In genomic region chr18:70578480-70578879, GRCh38 we compare ENCODE assay signal across 14 cellular contexts.
A peak's percentile ranks its signal among the peaks of the same experiment; 100 is the strongest.
DNase-seq lines count a peak whose midpoint lies in the region; ATAC-seq and TF ChIP-seq lines count a peak whose summit lies in the region.
"Had no signal": no experiment of that assay in that cellular context is flagged by ENCODE, and none has a peak within 500 bp of the region (broad histone marks: within the 10 kb centered on the region; RNA-seq: fewer than 3 reads in every experiment).

No MANE protein-coding gene starts in this region.

- no peak overlapping the region for H3K14ac ChIP-seq in neuronal stem cell (ENCODE audit: low read length)

- no peaks in the 10 kb centered on the region for H3K4me1 Mint-ChIP-seq in activated CD8-positive, alpha-beta T cell treated with anti-CD3 and anti-CD28 coated beads for 36 hours (ENCODE audit: low read depth)
- no peaks in the 10 kb centered on the region for H3K4me1 Mint-ChIP-seq in activated CD8-positive, alpha-beta T cell treated with anti-CD3 and anti-CD28 coated beads, Interleukin-2, amount 10 ng/mL, durations not matched to agents 7 days and 5 days (ENCODE audit: low read depth)
- no peaks in the 10 kb centered on the region for H3K4me1 Mint-ChIP-seq in WTC11
- H3K4me1 Mint-ChIP-seq: activated CD8-positive, alpha-beta memory T cell treated with anti-CD3 and anti-CD28 coated beads, Interleukin-2, amount 10 ng/mL, durations not matched to agents 7 days and 5 days had no signal

- H2BK15ac ChIP-seq in neuronal stem cell (ENCODE audit: low read length), result no peak overlapping the region

- no peaks in the 10 kb centered on the region for H3K79me1 ChIP-seq in neuronal stem cell (ENCODE audit: low read depth, low read length)

- no peak overlapping the region for H4K8ac ChIP-seq in neuronal stem cell (ENCODE audit: low read depth, low read length)

- no peaks in the 10 kb centered on the region for H3K9me3 Mint-ChIP-seq in activated CD8-positive, alpha-beta T cell treated with anti-CD3 and anti-CD28 coated beads for 36 hours
- peaks cover 7% of the 10 kb centered on the region for H3K9me3 Mint-ChIP-seq in activated CD8-positive, alpha-beta T cell treated with anti-CD3 and anti-CD28 coated beads, Interleukin-2, amount 10 ng/mL, durations not matched to agents 7 days and 5 days (ENCODE audit: insufficient read depth)
- H3K9me3 Mint-ChIP-seq in WTC11, result peaks cover 82% of the 10 kb centered on the region

- H3K27me3 ChIP-seq in neuronal stem cell (ENCODE audit: control insufficient read depth in 3 of 3, insufficient read depth in 3 of 3, low read depth in 1 of 3, low read length in 3 of 3), result no peaks in the 10 kb centered on the region
- H3K27me3 ChIP-seq: gastroesophageal sphincter, pancreas had no signal

- H3K4me3 ChIP-seq in Jurkat, Clone E6-1 (ENCODE audit: low read length), result no peak overlapping the region
- no peak overlapping the region for H3K4me3 ChIP-seq in neuronal stem cell (ENCODE audit: low read length in 2 of 2)
- H3K4me3 ChIP-seq: gastroesophageal sphincter, pancreas had no signal

- POLR2A ChIA-PET in activated CD8-positive, alpha-beta T cell treated with anti-CD3 and anti-CD28 coated beads for 36 hours (lab: Charles Lee), result no interaction called here
- POLR2A ChIA-PET in activated CD8-positive, alpha-beta T cell treated with anti-CD3 and anti-CD28 coated beads, Interleukin-2, amount 10 ng/mL, durations not matched to agents 7 days and 5 days (lab: Charles Lee), result no interaction called here
- POLR2A ChIA-PET in WTC11 (lab: Charles Lee), result no interaction called here

- no peak overlapping the region for H3K23ac ChIP-seq in neuronal stem cell (ENCODE audit: low read depth, low read length, poor library complexity)

- DNase-seq in activated CD8-positive, alpha-beta T cell treated with anti-CD3 and anti-CD28 coated beads for 36 hours, result peak; percentile 14
- no peak for DNase-seq in activated CD8-positive, alpha-beta T cell treated with anti-CD3 and anti-CD28 coated beads, Interleukin-2, amount 10 ng/mL, durations not matched to agents 7 days and 5 days
- peak; percentile 8 for DNase-seq in Jurkat, Clone E6-1 (ENCODE audit: low read depth, low spot score)
- peak; percentile 19 for DNase-seq in WTC11 (ENCODE audit: low spot score)
- peak; percentile 23 for DNase-seq in neuronal stem cell (ENCODE audit: low spot score)
- no peak for DNase-seq in NCI-H1694 (lab: John Stamatoyannopoulos, UW)
- no peak for DNase-seq in NCI-H2107 treated with DMSO at 0.1 percent for 48 hours (lab: John Stamatoyannopoulos, UW; ENCODE audit: unreplicated experiment)
- no peak for DNase-seq in DMS153 (lab: John Stamatoyannopoulos, UW)
- DNase-seq: activated CD8-positive, alpha-beta memory T cell treated with anti-CD3 and anti-CD28 coated beads, Interleukin-2, amount 10 ng/mL, durations not matched to agents 7 days and 5 days; KBM-7; NCI-H187 had no signal

- H3K9ac ChIP-seq in neuronal stem cell (ENCODE audit: low read depth, low read length, poor library complexity), result no peak overlapping the region

- H2BK120ac ChIP-seq in neuronal stem cell (ENCODE audit: low read depth, low read length), result no peak overlapping the region

- ATAC-seq in activated CD8-positive, alpha-beta T cell treated with anti-CD3 and anti-CD28 coated beads for 36 hours, result no peak
- no peak for ATAC-seq in activated CD8-positive, alpha-beta T cell treated with anti-CD3 and anti-CD28 coated beads, Interleukin-2, amount 10 ng/mL, durations not matched to agents 7 days and 5 days
- peak; percentile 83 for ATAC-seq in WTC11
- ATAC-seq: activated CD8-positive, alpha-beta memory T cell treated with anti-CD3 and anti-CD28 coated beads, Interleukin-2, amount 10 ng/mL, durations not matched to agents 7 days and 5 days; gastroesophageal sphincter; pancreas had no signal

- no peaks in the 10 kb centered on the region for H3K27me3 Mint-ChIP-seq in activated CD8-positive, alpha-beta T cell treated with anti-CD3 and anti-CD28 coated beads for 36 hours
- H3K27me3 Mint-ChIP-seq in activated CD8-positive, alpha-beta T cell treated with anti-CD3 and anti-CD28 coated beads, Interleukin-2, amount 10 ng/mL, durations not matched to agents 7 days and 5 days (ENCODE audit: low read depth), result no peaks in the 10 kb centered on the region
- H3K27me3 Mint-ChIP-seq in WTC11 (ENCODE audit: low read depth), result peaks cover 10% of the 10 kb centered on the region
- H3K27me3 Mint-ChIP-seq: activated CD8-positive, alpha-beta memory T cell treated with anti-CD3 and anti-CD28 coated beads, Interleukin-2, amount 10 ng/mL, durations not matched to agents 7 days and 5 days; activated naive CD4-positive, alpha-beta T cell treated with anti-CD3 and anti-CD28 coated beads, Interleukin-2, amount 50 U/mL, for 24 hours had no signal

- no peak overlapping the region for H2AK5ac ChIP-seq in neuronal stem cell (ENCODE audit: low read depth, low read length)

- H2BK5ac ChIP-seq in neuronal stem cell (ENCODE audit: low read length), result no peak overlapping the region

- H3K4me1 ChIP-seq in neuronal stem cell (ENCODE audit: control insufficient read depth in 2 of 2, insufficient read depth in 1 of 2, low read depth in 1 of 2, low read length in 2 of 2), result no peaks in the 10 kb centered on the region
- H3K4me1 ChIP-seq: gastroesophageal sphincter, pancreas had no signal

- H3K18ac ChIP-seq in neuronal stem cell (ENCODE audit: low read length), result no peak overlapping the region

- intact Hi-C loops in activated CD8-positive, alpha-beta T cell treated with anti-CD3 and anti-CD28 coated beads for 36 hours (cut with micrococcal nuclease), result no loop called here

- CTCF ChIA-PET in activated CD8-positive, alpha-beta T cell treated with anti-CD3 and anti-CD28 coated beads for 36 hours (lab: Charles Lee), result no interaction called here
- CTCF ChIA-PET in activated CD8-positive, alpha-beta T cell treated with anti-CD3 and anti-CD28 coated beads, Interleukin-2, amount 10 ng/mL, durations not matched to agents 7 days and 5 days (lab: Charles Lee), result no interaction called here
- CTCF ChIA-PET in WTC11 (lab: Charles Lee), result no interaction called here

- no peak overlapping the region for H2AFZ ChIP-seq in neuronal stem cell (ENCODE audit: low read length)

- no peak overlapping the region for H3K4ac ChIP-seq in neuronal stem cell (ENCODE audit: low read length)

- TF ChIP-seq CTCF in activated CD8-positive, alpha-beta T cell treated with anti-CD3 and anti-CD28 coated beads for 36 hours (IDR thresholded peaks at IDR 0.05), result no peak
- no peak for TF ChIP-seq CTCF in WTC11 (IDR thresholded peaks at IDR 0.05)

- H3K27ac Mint-ChIP-seq in activated CD8-positive, alpha-beta T cell treated with anti-CD3 and anti-CD28 coated beads for 36 hours, result no peak overlapping the region
- H3K27ac Mint-ChIP-seq in activated CD8-positive, alpha-beta T cell treated with anti-CD3 and anti-CD28 coated beads, Interleukin-2, amount 10 ng/mL, durations not matched to agents 7 days and 5 days, result no peak overlapping the region
- H3K27ac Mint-ChIP-seq in WTC11, result no peak overlapping the region
- H3K27ac Mint-ChIP-seq: activated CD8-positive, alpha-beta memory T cell treated with anti-CD3 and anti-CD28 coated beads, Interleukin-2, amount 10 ng/mL, durations not matched to agents 7 days and 5 days; activated naive CD4-positive, alpha-beta T cell treated with anti-CD3 and anti-CD28 coated beads, Interleukin-2, amount 50 U/mL, for 24 hours had no signal

- no peak overlapping the region for H4K91ac ChIP-seq in neuronal stem cell (ENCODE audit: low read depth, low read length, poor library complexity)

- H3K4me2 ChIP-seq in neuronal stem cell (ENCODE audit: insufficient read depth, low read length, poor library complexity, severe bottlenecking), result no peak overlapping the region

- H3K27ac ChIP-seq in neuronal stem cell (replicated peaks; ENCODE audit: low read length), result no peak overlapping the region
- H3K27ac ChIP-seq: gastroesophageal sphincter, pancreas had no signal

- no peak overlapping the region for H2BK12ac ChIP-seq in neuronal stem cell (ENCODE audit: low read length)

- H3K4me3 Mint-ChIP-seq in activated CD8-positive, alpha-beta T cell treated with anti-CD3 and anti-CD28 coated beads for 36 hours, result no peak overlapping the region
- no peak overlapping the region for H3K4me3 Mint-ChIP-seq in activated CD8-positive, alpha-beta T cell treated with anti-CD3 and anti-CD28 coated beads, Interleukin-2, amount 10 ng/mL, durations not matched to agents 7 days and 5 days
- no peak overlapping the region for H3K4me3 Mint-ChIP-seq in WTC11
- H3K4me3 Mint-ChIP-seq: activated CD8-positive, alpha-beta memory T cell treated with anti-CD3 and anti-CD28 coated beads, Interleukin-2, amount 10 ng/mL, durations not matched to agents 7 days and 5 days; activated naive CD4-positive, alpha-beta T cell treated with anti-CD3 and anti-CD28 coated beads, Interleukin-2, amount 50 U/mL, for 24 hours had no signal

- H3K36me3 Mint-ChIP-seq in activated CD8-positive, alpha-beta T cell treated with anti-CD3 and anti-CD28 coated beads for 36 hours (ENCODE audit: low read depth), result no peaks in the 10 kb centered on the region
- H3K36me3 Mint-ChIP-seq in activated CD8-positive, alpha-beta T cell treated with anti-CD3 and anti-CD28 coated beads, Interleukin-2, amount 10 ng/mL, durations not matched to agents 7 days and 5 days (ENCODE audit: low read depth), result no peaks in the 10 kb centered on the region
- peaks cover 77% of the 10 kb centered on the region for H3K36me3 Mint-ChIP-seq in WTC11
- H3K36me3 Mint-ChIP-seq: activated CD8-positive, alpha-beta memory T cell treated with anti-CD3 and anti-CD28 coated beads, Interleukin-2, amount 10 ng/mL, durations not matched to agents 7 days and 5 days had no signal

- no peaks in the 10 kb centered on the region for H3K36me3 ChIP-seq in neuronal stem cell (replicated peaks in 1 of 2; ENCODE audit: control insufficient read depth in 2 of 2, insufficient read depth in 2 of 2, low read length in 2 of 2)
- H3K36me3 ChIP-seq: gastroesophageal sphincter, pancreas had no signal

- H3K9me3 ChIP-seq in neuronal stem cell (replicated peaks in 1 of 2; ENCODE audit: control insufficient read depth in 2 of 2, insufficient read depth in 1 of 2, low read depth in 1 of 2, low read length in 2 of 2), result peaks cover 0 to 2% of the 10 kb centered on the region in 2 donors
- H3K9me3 ChIP-seq: gastroesophageal sphincter, pancreas had no signal

- no CpG with 5 or more reads among the region's 6 CpGs for WGBS in neuronal stem cell (ENCODE audit: extremely low coverage in 2 of 2, insufficient read length in 2 of 2, insufficient replicate concordance in 1 of 2), 2 donors

TF ChIP-seq in WTC11, 78 proteins besides CTCF, POLR2A, EP300 and RAD21:
- TF ChIP-seq TP53 (CRISPR knock-in tag; IDR thresholded peaks at IDR 0.05) (no peak), E2F5 (CRISPR knock-in tag; IDR thresholded peaks at IDR 0.05) (no peak)

Comparison
In these comparisons a context has a peak if more than half of its experiments do, and no peak if none do; other contexts are left out.
1. DNase-seq: peak in activated CD8-positive, alpha-beta T cell treated with anti-CD3 and anti-CD28 coated beads for 36 hours (single experiment), Jurkat, Clone E6-1 (single experiment), WTC11 (single experiment) and neuronal stem cell (single experiment); none in activated CD8-positive, alpha-beta T cell treated with anti-CD3 and anti-CD28 coated beads, Interleukin-2, amount 10 ng/mL, durations not matched to agents 7 days and 5 days (single experiment), NCI-H1694 (single experiment), NCI-H2107 treated with DMSO at 0.1 percent for 48 hours (single experiment) and DMS153 (single experiment).